Comparison of ENCODE assay signal across 1 cellular context in genomic region chr3:64244011-64244942, GRCh38.
TF ChIP-seq lines count a peak whose summit lies in the region.

No MANE protein-coding gene starts in this region.

TF ChIP-seq in K562, 482 proteins besides CTCF, POLR2A, EP300 and RAD21 (continued from another document):
- peak in 1 of 3 experiments; percentile 51; a peak in 1 of 6 replicates for TF ChIP-seq ZBTB11 (CRISPR knock-in tag; IDR thresholded peaks at IDR 0.05)
TF ChIP-seq in K562: peak in this region for 1.
